In genomic region chr10:102327641-102328040, GRCh38 we compare ENCODE assay signal across 20 cellular contexts.
"Had no signal": no experiment of that assay in that cellular context is flagged by ENCODE, and none has a peak within 500 bp of the region (broad histone marks: within the 10 kb centered on the region; RNA-seq: fewer than 3 reads in every experiment).

No MANE protein-coding gene starts in this region.

- H3K27ac ChIP-seq: right atrium auricular region, SJSA1, thoracic aorta had no signal

- H3K36me3 ChIP-seq: right atrium auricular region, thoracic aorta had no signal

- DNase-seq: activated CD4-positive, alpha-beta memory T cell treated with anti-CD3 and anti-CD28 coated beads for 36 hours; activated effector memory CD4-positive, alpha-beta T cell treated with Interleukin-2 at 50 U/mL for 16 hours; activated naive CD4-positive, alpha-beta T cell treated with anti-CD3 and anti-CD28 coated beads for 36 hours; activated T-cell treated with anti-CD3 and anti-CD28 coated beads, Interleukin-2, amount 50 U/mL, for 72 hours; amygdala; effector CD4-positive, alpha-beta T cell; kidney; left ventricle myocardium superior; mammary epithelial cell; occipital lobe; stimulated activated CD4-positive, alpha-beta T cell treated with anti-CD3 and anti-CD28 coated beads, Interleukin-15, amount 100 ng/mL, for 24 hours; stimulated activated naive CD4-positive, alpha-beta T cell treated with Interleukin-2 at 50 U/mL for 16 hours; T1000 had no signal

- H3K27me3 ChIP-seq: right atrium auricular region, SJSA1 had no signal

- H3K4me1 ChIP-seq: SJSA1 had no signal

- H3K27me3 Mint-ChIP-seq: activated CD4-positive, alpha-beta memory T cell treated with anti-CD3 and anti-CD28 coated beads for 36 hours; type B pancreatic cell had no signal

- H3K4me2 ChIP-seq: smooth muscle cell had no signal

- H3K4me3 ChIP-seq: right atrium auricular region, SJSA1, smooth muscle cell, thoracic aorta had no signal

- H3K27ac Mint-ChIP-seq: activated CD4-positive, alpha-beta memory T cell treated with anti-CD3 and anti-CD28 coated beads for 36 hours; activated naive CD4-positive, alpha-beta T cell treated with anti-CD3 and anti-CD28 coated beads for 36 hours; activated T-cell treated with anti-CD3 and anti-CD28 coated beads, Interleukin-2, amount 50 U/mL, for 72 hours; T-helper 1 cell treated with Interleukin-12 subunit alpha and Interleukin-12 subunit beta and Interleukin-4 antibody, amounts not matched to agents 30 μg/mL and 1 μg/mL, for 36 hours; type B pancreatic cell; WTC11 had no signal

- H3K9me3 Mint-ChIP-seq: activated CD4-positive, alpha-beta memory T cell treated with anti-CD3 and anti-CD28 coated beads for 36 hours; activated naive CD4-positive, alpha-beta T cell treated with anti-CD3 and anti-CD28 coated beads for 36 hours; activated T-cell treated with anti-CD3 and anti-CD28 coated beads, Interleukin-2, amount 50 U/mL, for 72 hours; T-helper 1 cell treated with Interleukin-12 subunit alpha and Interleukin-12 subunit beta and Interleukin-4 antibody, amounts not matched to agents 30 μg/mL and 1 μg/mL, for 36 hours; type B pancreatic cell had no signal

- H3K9me3 ChIP-seq: right atrium auricular region, SJSA1, thoracic aorta had no signal

- ATAC-seq: activated T-cell treated with anti-CD3 and anti-CD28 coated beads, Interleukin-2, amount 50 U/mL, for 72 hours had no signal

- H3K4me3 Mint-ChIP-seq: activated CD4-positive, alpha-beta memory T cell treated with anti-CD3 and anti-CD28 coated beads for 36 hours; activated naive CD4-positive, alpha-beta T cell treated with anti-CD3 and anti-CD28 coated beads for 36 hours; activated T-cell treated with anti-CD3 and anti-CD28 coated beads, Interleukin-2, amount 50 U/mL, for 72 hours; T-helper 1 cell treated with Interleukin-12 subunit alpha and Interleukin-12 subunit beta and Interleukin-4 antibody, amounts not matched to agents 30 μg/mL and 1 μg/mL, for 36 hours; type B pancreatic cell; WTC11 had no signal
